ENCODE assay signal across 26 cellular contexts in genomic region chr1:20466231-20466630, GRCh38. TPM values are rescaled to one million over a fixed set of nuclear protein-coding genes. Genes with fewer than 3 reads are reported as not detected.
DNase-seq lines count a peak whose midpoint lies in the region; ATAC-seq lines count a peak whose summit lies in the region.
"Had no signal": no experiment of that assay in that cellular context is flagged by ENCODE, and none has a peak within 500 bp of the region (broad histone marks: within the 10 kb centered on the region; RNA-seq: fewer than 3 reads in every experiment).

No MANE protein-coding gene starts in this region.

- H3K36me3 ChIP-seq in neuronal stem cell (replicated peaks in 1 of 2; ENCODE audit: control insufficient read depth in 2 of 2, insufficient read depth in 2 of 2, low read length in 2 of 2) = no peaks in the 10 kb centered on the region
- H3K36me3 ChIP-seq: esophagus squamous epithelium, left lung, suprapubic skin had no signal

- peaks cover 0 to 5% of the 10 kb centered on the region in 2 donors for H3K9me3 ChIP-seq in neuronal stem cell (replicated peaks in 1 of 2; ENCODE audit: control insufficient read depth in 2 of 2, insufficient read depth in 1 of 2, low read depth in 1 of 2, low read length in 2 of 2)
- H3K9me3 ChIP-seq: esophagus squamous epithelium, left lung, suprapubic skin had no signal

- H3K27ac ChIP-seq in neuronal stem cell (replicated peaks; ENCODE audit: low read length) = no peak overlapping the region
- H3K27ac ChIP-seq: coronary artery, esophagus squamous epithelium, left lung, RWPE1, SK-N-MC, suprapubic skin had no signal

- H3K4me1 ChIP-seq in neuronal stem cell (ENCODE audit: control insufficient read depth in 2 of 2, insufficient read depth in 1 of 2, low read depth in 1 of 2, low read length in 2 of 2) = peaks cover 0 to 4% of the 10 kb centered on the region in 2 donors
- H3K4me1 ChIP-seq: esophagus squamous epithelium, left lung, suprapubic skin had no signal

- peak overlapping the region; percentile 2 for H3K18ac ChIP-seq in neuronal stem cell (ENCODE audit: low read length)

- peaks cover 9% of the 10 kb centered on the region for H3K27me3 Mint-ChIP-seq in T-helper 2 cell treated with Interferon-gamma antibody and Interleukin-4, amounts not matched to agents 5 μg/mL and 100 μg/mL, for 36 hours (ENCODE audit: low read depth)
- H3K27me3 Mint-ChIP-seq in stimulated activated naive B cell treated with anti-CD40 and anti-IgM and Interleukin-4, amounts not matched to agents 10 μg/mL and 1 μg/mL and 100 μg/mL, for 72 hours = peaks cover 32 to 45% of the 10 kb centered on the region in 2 donors

- H3K4me1 Mint-ChIP-seq in T-helper 2 cell treated with Interferon-gamma antibody and Interleukin-4, amounts not matched to agents 5 μg/mL and 100 μg/mL, for 36 hours (ENCODE audit: low read depth) = no peaks in the 10 kb centered on the region
- H3K4me1 Mint-ChIP-seq in stimulated activated naive B cell treated with anti-CD40 and anti-IgM and Interleukin-4, amounts not matched to agents 10 μg/mL and 1 μg/mL and 100 μg/mL, for 72 hours = peaks cover 0 to 7% of the 10 kb centered on the region in 2 donors
- H3K4me1 Mint-ChIP-seq: CD8-positive, alpha-beta memory T cell; GM23338; immature natural killer cell; naive B cell had no signal

- no peak overlapping the region for H3K4me2 ChIP-seq in neuronal stem cell (ENCODE audit: insufficient read depth, low read length, poor library complexity, severe bottlenecking)
- H3K4me2 ChIP-seq: GM23338 had no signal

- no peak overlapping the region for H3K9ac ChIP-seq in neuronal stem cell (ENCODE audit: low read depth, low read length, poor library complexity)

- H3K36me3 Mint-ChIP-seq in T-helper 2 cell treated with Interferon-gamma antibody and Interleukin-4, amounts not matched to agents 5 μg/mL and 100 μg/mL, for 36 hours (ENCODE audit: low read depth) = no peaks in the 10 kb centered on the region
- no peaks in the 10 kb centered on the region for H3K36me3 Mint-ChIP-seq in activated naive CD4-positive, alpha-beta T cell treated with anti-CD3 and anti-CD28 coated beads, Interleukin-2, amount 50 U/mL, for 72 hours
- H3K36me3 Mint-ChIP-seq in stimulated activated naive B cell treated with anti-CD40 and anti-IgM and Interleukin-4, amounts not matched to agents 10 μg/mL and 1 μg/mL and 100 μg/mL, for 72 hours = no peaks in the 10 kb centered on the region
- H3K36me3 Mint-ChIP-seq: CD8-positive, alpha-beta memory T cell; immature natural killer cell; naive B cell had no signal

- H2BK5ac ChIP-seq in neuronal stem cell (ENCODE audit: low read length) = no peak overlapping the region

- WGBS in neuronal stem cell (ENCODE audit: extremely low coverage in 2 of 2, insufficient read length in 2 of 2, insufficient replicate concordance in 1 of 2), 2 donors = no CpG with 5 or more reads among the region's 9 CpGs

- DNase-seq in T-helper 2 cell treated with Interferon-gamma antibody and Interleukin-4, amounts not matched to agents 5 μg/mL and 100 μg/mL, for 36 hours (ENCODE audit: low spot score) = peak; percentile 17
- no peak for DNase-seq in T-helper 2 cell
- no peak for DNase-seq in activated naive CD4-positive, alpha-beta T cell treated with anti-CD3 and anti-CD28 coated beads, Interleukin-2, amount 50 U/mL, for 72 hours (ENCODE audit: low spot score in 2 of 2)
- DNase-seq in activated naive CD4-positive, alpha-beta T cell treated with anti-CD3 and anti-CD28 coated beads, Interleukin-2, amount 50 U/mL, for 16 hours = no peak
- no peak for DNase-seq in neuronal stem cell (ENCODE audit: low spot score)
- DNase-seq in stimulated activated naive B cell treated with anti-CD40 and anti-IgM and Interleukin-4, amounts not matched to agents 10 μg/mL and 1 μg/mL and 100 μg/mL, for 72 hours = no peak
- no peak for DNase-seq in DMS114 treated with DMSO at 0.1 percent for 48 hours (lab: John Stamatoyannopoulos, UW; ENCODE audit: unreplicated experiment)
- DNase-seq: activated CD4-positive, alpha-beta T cell treated with anti-CD3 and anti-CD28 coated beads, Interleukin-2, amount 50 U/mL, for 4 hours; activated effector memory CD4-positive, alpha-beta T cell treated with Interleukin-2 at 50 U/mL for 16 hours; CD8-positive, alpha-beta memory T cell; esophagus squamous epithelium; HFFc6; hippocampal formation; immature natural killer cell; left lung; naive B cell; NCI-H187; NCI-H526 had no signal

- ATAC-seq in activated naive CD4-positive, alpha-beta T cell treated with anti-CD3 and anti-CD28 coated beads, Interleukin-2, amount 50 U/mL, for 72 hours = peak; percentile 66 to 88
- ATAC-seq in stimulated activated naive B cell treated with anti-CD40 and anti-IgM and Interleukin-4, amounts not matched to agents 10 μg/mL and 1 μg/mL and 100 μg/mL, for 72 hours (replicated peaks) = peak; percentile 36 to 59
- no peak for ATAC-seq in GM18517 (IDR thresholded peaks at IDR 0.05; ENCODE audit: unreplicated experiment)
- ATAC-seq: GM23338, left lung had no signal

- H3K4me3 ChIP-seq in neuronal stem cell (ENCODE audit: low read length in 2 of 2) = no peak overlapping the region
- H3K4me3 ChIP-seq: coronary artery, esophagus squamous epithelium, GM23338, left lung, SK-N-MC, suprapubic skin had no signal

- H3K4me3 Mint-ChIP-seq in T-helper 2 cell treated with Interferon-gamma antibody and Interleukin-4, amounts not matched to agents 5 μg/mL and 100 μg/mL, for 36 hours = no peak overlapping the region
- H3K4me3 Mint-ChIP-seq in stimulated activated naive B cell treated with anti-CD40 and anti-IgM and Interleukin-4, amounts not matched to agents 10 μg/mL and 1 μg/mL and 100 μg/mL, for 72 hours = peak overlapping the region in 1 of 2 donors; percentile 14
- H3K4me3 Mint-ChIP-seq: GM23338; HFFc6; immature natural killer cell; naive B cell; T-helper 1 cell treated with Interleukin-12 subunit alpha and Interleukin-12 subunit beta and Interleukin-4 antibody, amounts not matched to agents 30 μg/mL and 1 μg/mL, for 36 hours had no signal

- no peak overlapping the region for H4K91ac ChIP-seq in neuronal stem cell (ENCODE audit: low read depth, low read length, poor library complexity)

- no peaks in the 10 kb centered on the region for H3K9me3 Mint-ChIP-seq in T-helper 2 cell treated with Interferon-gamma antibody and Interleukin-4, amounts not matched to agents 5 μg/mL and 100 μg/mL, for 36 hours
- H3K9me3 Mint-ChIP-seq in activated naive CD4-positive, alpha-beta T cell treated with anti-CD3 and anti-CD28 coated beads, Interleukin-2, amount 50 U/mL, for 72 hours = no peaks in the 10 kb centered on the region
- H3K9me3 Mint-ChIP-seq in stimulated activated naive B cell treated with anti-CD40 and anti-IgM and Interleukin-4, amounts not matched to agents 10 μg/mL and 1 μg/mL and 100 μg/mL, for 72 hours = peaks cover 0 to 2% of the 10 kb centered on the region in 2 donors
- H3K9me3 Mint-ChIP-seq: GM23338; HFFc6; T-helper 1 cell treated with Interleukin-12 subunit alpha and Interleukin-12 subunit beta and Interleukin-4 antibody, amounts not matched to agents 30 μg/mL and 1 μg/mL, for 36 hours had no signal

- no peak overlapping the region for H4K8ac ChIP-seq in neuronal stem cell (ENCODE audit: low read depth, low read length)

- H2BK15ac ChIP-seq in neuronal stem cell (ENCODE audit: low read length) = no peak overlapping the region

- no peak overlapping the region for H3K27ac Mint-ChIP-seq in T-helper 2 cell treated with Interferon-gamma antibody and Interleukin-4, amounts not matched to agents 5 μg/mL and 100 μg/mL, for 36 hours
- no peak overlapping the region for H3K27ac Mint-ChIP-seq in activated naive CD4-positive, alpha-beta T cell treated with anti-CD3 and anti-CD28 coated beads, Interleukin-2, amount 50 U/mL, for 72 hours
- H3K27ac Mint-ChIP-seq in stimulated activated naive B cell treated with anti-CD40 and anti-IgM and Interleukin-4, amounts not matched to agents 10 μg/mL and 1 μg/mL and 100 μg/mL, for 72 hours = no peak overlapping the region
- H3K27ac Mint-ChIP-seq: CD8-positive, alpha-beta memory T cell; GM23338; HFFc6; immature natural killer cell; naive B cell; T-helper 1 cell treated with Interleukin-12 subunit alpha and Interleukin-12 subunit beta and Interleukin-4 antibody, amounts not matched to agents 30 μg/mL and 1 μg/mL, for 36 hours had no signal

- peak overlapping the region; percentile 83 for H3K23ac ChIP-seq in neuronal stem cell (ENCODE audit: low read depth, low read length, poor library complexity)

- no peak overlapping the region for H2BK120ac ChIP-seq in neuronal stem cell (ENCODE audit: low read depth, low read length)

- no peak overlapping the region for H2AFZ ChIP-seq in neuronal stem cell (ENCODE audit: low read length)
- H2AFZ ChIP-seq: GM23338 had no signal

- H3K14ac ChIP-seq in neuronal stem cell (ENCODE audit: low read length) = no peak overlapping the region

- H3K4ac ChIP-seq in neuronal stem cell (ENCODE audit: low read length) = no peak overlapping the region

- peak overlapping the region; percentile 80 for H2AK5ac ChIP-seq in neuronal stem cell (ENCODE audit: low read depth, low read length)

- peaks cover 0 to 33% (median 0%) of the 10 kb centered on the region in 3 experiments for H3K27me3 ChIP-seq in neuronal stem cell (ENCODE audit: control insufficient read depth in 3 of 3, insufficient read depth in 3 of 3, low read depth in 1 of 3, low read length in 3 of 3)

- H2BK12ac ChIP-seq in neuronal stem cell (ENCODE audit: low read length) = no peak overlapping the region

- no peaks in the 10 kb centered on the region for H3K79me1 ChIP-seq in neuronal stem cell (ENCODE audit: low read depth, low read length)

RNA-seq across cellular contexts. Expression of gene CAMK2N1, which starts 19.8 kb away (rescaled TPM):
- under 1 TPM; 0.25 to 0.51 TPM for total RNA-seq in activated naive CD4-positive, alpha-beta T cell treated with anti-CD3 and anti-CD28 coated beads, Interleukin-2, amount 50 U/mL, for 72 hours
- polyA plus RNA-seq in neuronal stem cell (2013, experiment 1 of 2) = 61.9 TPM
- 63.1 TPM for polyA plus RNA-seq in neuronal stem cell (2013, experiment 2 of 2)
- total RNA-seq: G401 had no signal

RNA-seq across cellular contexts. Expression of gene MUL1, which starts 41.7 kb away (rescaled TPM):
- 10 to 100 TPM; 12.8 to 14.6 TPM for total RNA-seq in activated naive CD4-positive, alpha-beta T cell treated with anti-CD3 and anti-CD28 coated beads, Interleukin-2, amount 50 U/mL, for 72 hours
- 10.7 TPM for polyA plus RNA-seq in neuronal stem cell (2013, experiment 1 of 2)
- polyA plus RNA-seq in neuronal stem cell (2013, experiment 2 of 2) = 10.3 TPM
